10 cellular contexts compared by ENCODE assay signal in genomic region chr7:68272507-68272906, GRCh38.
"Had no signal": no experiment of that assay in that cellular context is flagged by ENCODE, and none has a peak within 500 bp of the region (broad histone marks: within the 10 kb centered on the region; RNA-seq: fewer than 3 reads in every experiment).

No MANE protein-coding gene starts in this region.

- H3K4me3 ChIP-seq: GM23248, GM23338, HAP-1 had no signal

- H3K9ac ChIP-seq: GM23248 had no signal

- H2AFZ ChIP-seq: GM23248, GM23338 had no signal

- H3K27ac ChIP-seq: GM23248 had no signal

- FAIRE-seq: H54 had no signal

- H3K9me3 ChIP-seq: HAP-1 had no signal

- H3K36me3 ChIP-seq: HAP-1 had no signal

- H3K4me1 ChIP-seq: HAP-1 had no signal

- DNase-seq: GM23248, GOT3, H7, H9, HCEC 1CT, HFFc6 had no signal

- H3K4me2 ChIP-seq: GM23338 had no signal

- ATAC-seq: GM23338, HCT116 had no signal
